In genomic region chr3:138649134-138649533, GRCh38 we compare ENCODE assay signal across 17 cellular contexts.
"Had no signal": no experiment of that assay in that cellular context is flagged by ENCODE, and none has a peak within 500 bp of the region (broad histone marks: within the 10 kb centered on the region; RNA-seq: fewer than 3 reads in every experiment).

No MANE protein-coding gene starts in this region.

- H3K4me2 ChIP-seq: hepatocyte, smooth muscle cell had no signal

- H3K4me1 ChIP-seq: esophagus squamous epithelium, gastroesophageal sphincter, suprapubic skin, thyroid gland, uterus had no signal

- H3K4me3 ChIP-seq: esophagus squamous epithelium, gastroesophageal sphincter, hepatocyte, mucosa of descending colon, ovary, smooth muscle cell, suprapubic skin, thyroid gland, uterus had no signal

- H3K9me3 ChIP-seq: ovary, thyroid gland had no signal

- H3K36me3 ChIP-seq: ovary, uterus had no signal

- DNase-seq: effector memory CD4-positive, alpha-beta T cell; esophagus squamous epithelium; foreskin fibroblast; left colon; mucosa of descending colon; naive thymus-derived CD8-positive, alpha-beta T cell; ovary; right cardiac atrium; stimulated activated CD4-positive, alpha-beta T cell treated with anti-CD3 and anti-CD28 coated beads, Interleukin-2, amount 100 ng/mL, for 48 hours; stimulated activated naive CD8-positive, alpha-beta T cell treated with anti-CD3 and anti-CD28 coated beads, Interleukin-15, Interleukin-2, amounts not matched to agents 100 U/mL and 50 U/mL, for 24 hours; thyroid gland; uterus had no signal

- H3K4me1 Mint-ChIP-seq: naive thymus-derived CD8-positive, alpha-beta T cell had no signal

- H3K27ac Mint-ChIP-seq: naive thymus-derived CD8-positive, alpha-beta T cell; type B pancreatic cell had no signal

- H3K27me3 Mint-ChIP-seq: naive thymus-derived CD8-positive, alpha-beta T cell; type B pancreatic cell had no signal

- H3K27me3 ChIP-seq: esophagus squamous epithelium, gastroesophageal sphincter, hepatocyte, ovary, suprapubic skin, thyroid gland, uterus had no signal

- H3K79me2 ChIP-seq: hepatocyte had no signal

- H3K4me3 Mint-ChIP-seq: naive thymus-derived CD8-positive, alpha-beta T cell; type B pancreatic cell had no signal

- ATAC-seq: gastroesophageal sphincter; left colon; mucosa of descending colon; naive thymus-derived CD8-positive, alpha-beta T cell; stimulated activated naive CD8-positive, alpha-beta T cell treated with anti-CD3 and anti-CD28 coated beads, Interleukin-15, Interleukin-2, amounts not matched to agents 100 U/mL and 50 U/mL, for 24 hours had no signal

- H3K27ac ChIP-seq: esophagus squamous epithelium, gastroesophageal sphincter, hepatocyte, ovary, suprapubic skin, thyroid gland, uterus had no signal
